1 cellular context compared by ENCODE assay signal in genomic region chr7:2894118-2894940, GRCh38.
TF ChIP-seq lines count a peak whose summit lies in the region.

No MANE protein-coding gene starts in this region.

TF ChIP-seq in GM12878, 131 proteins besides CTCF, POLR2A, EP300 and RAD21 (continued from another document and continues in another):
- TF ChIP-seq IRF5 (IDR thresholded peaks at IDR 0.05; ENCODE audit: borderline replicate concordance): no peak
- TF ChIP-seq PAX8 (IDR thresholded peaks at IDR 0.05): no peak
- TF ChIP-seq ZNF592 (IDR thresholded peaks at IDR 0.05): no peak
- peak; percentile 86 for TF ChIP-seq NBN (IDR thresholded peaks at IDR 0.05)
- TF ChIP-seq HDGF (IDR thresholded peaks at IDR 0.05): peak; percentile 97
- TF ChIP-seq RUNX3 (IDR thresholded peaks at IDR 0.05; ENCODE audit: low read length): peak; percentile 89
- peak; percentile 65 for TF ChIP-seq RELB (IDR thresholded peaks at IDR 0.05; ENCODE audit: low read depth)
- TF ChIP-seq BHLHE40 (IDR thresholded peaks at IDR 0.05; ENCODE audit: borderline replicate concordance in 1 of 2, low read depth in 2 of 2, low read length in 1 of 2): peak; percentile 52 to 54; a peak in 1 of 4 replicates
- no peak for TF ChIP-seq MYB (IDR thresholded peaks at IDR 0.05; ENCODE audit: borderline replicate concordance, low read depth, low read length)
- no peak; the same call in 1 of the 2 replicates for TF ChIP-seq ATF2 (IDR thresholded peaks at IDR 0.05; ENCODE audit: low read length)
- TF ChIP-seq RBBP5 (conservative IDR thresholded peaks at IDR 0.05): no peak
- TF ChIP-seq SKIL (IDR thresholded peaks at IDR 0.05; ENCODE audit: low read depth, poor library complexity, severe bottlenecking): peak; percentile 86
- 0 out of 2 replicates have a peak, but pooled peaks have one; percentile 30 for TF ChIP-seq NR2F1 (conservative IDR thresholded peaks at IDR 0.05)
- no peak for TF ChIP-seq REST (IDR thresholded peaks at IDR 0.05; ENCODE audit: low read depth, low read length)
- TF ChIP-seq RB1 (IDR thresholded peaks at IDR 0.05; ENCODE audit: borderline replicate concordance): no peak
- no peak for TF ChIP-seq ZNF207 (IDR thresholded peaks at IDR 0.05; ENCODE audit: borderline replicate concordance)
- no peak for TF ChIP-seq HDAC2 (IDR thresholded peaks at IDR 0.05)
- no peak for TF ChIP-seq HSF1 (IDR thresholded peaks at IDR 0.05; ENCODE audit: low read depth, low read length)
- TF ChIP-seq TAF1 (IDR thresholded peaks at IDR 0.05; ENCODE audit: borderline replicate concordance, low read depth, low read length): no peak
- TF ChIP-seq YY1 (IDR thresholded peaks at IDR 0.05; ENCODE audit: low read depth, low read length): 0 out of 2 replicates have a peak, but pooled peaks have one; percentile 44
- TF ChIP-seq BCLAF1 (IDR thresholded peaks at IDR 0.05): no peak
- no peak for TF ChIP-seq EZH2 (IDR thresholded peaks at IDR 0.05; ENCODE audit: borderline replicate concordance, control insufficient read depth, low read depth, low read length)
- TF ChIP-seq NFYA (IDR thresholded peaks at IDR 0.05; ENCODE audit: borderline replicate concordance, low read depth, low read length): no peak
- TF ChIP-seq ZNF217 (IDR thresholded peaks at IDR 0.05): no peak
- no peak for TF ChIP-seq ASH2L (IDR thresholded peaks at IDR 0.05; ENCODE audit: borderline replicate concordance, low read depth)
- peak; percentile 64 for TF ChIP-seq BCL3 (IDR thresholded peaks at IDR 0.05; ENCODE audit: borderline replicate concordance, insufficient read depth, low read depth, low read length, poor library complexity, severe bottlenecking)
- TF ChIP-seq SIX5 (IDR thresholded peaks at IDR 0.05; ENCODE audit: low read depth, low read length, severe bottlenecking): no peak
- TF ChIP-seq JUNB (IDR thresholded peaks at IDR 0.05): no peak
- TF ChIP-seq YBX1 (IDR thresholded peaks at IDR 0.05): no peak
- no peak for TF ChIP-seq NR2C2 (IDR thresholded peaks at IDR 0.05; ENCODE audit: borderline replicate concordance, control insufficient read depth, insufficient read length, low read depth)
- peak; percentile 95 for TF ChIP-seq MEF2A (IDR thresholded peaks at IDR 0.05; ENCODE audit: insufficient read depth, low read depth, low read length)
- TF ChIP-seq PAX5 (IDR thresholded peaks at IDR 0.05; ENCODE audit: borderline replicate concordance, low read depth, low read length): peak; percentile 85; the same call in 1 of the 2 replicates
- TF ChIP-seq SMAD5 (IDR thresholded peaks at IDR 0.05; ENCODE audit: low read depth): no peak
- no peak for TF ChIP-seq SIN3A (IDR thresholded peaks at IDR 0.05; ENCODE audit: low read depth, low read length)
- TF ChIP-seq CHD4 (IDR thresholded peaks at IDR 0.05): no peak; the same call in 1 of the 2 replicates
- no peak for TF ChIP-seq RFX5 (IDR thresholded peaks at IDR 0.05; ENCODE audit: low read depth, low read length)
- TF ChIP-seq ZNF384 (IDR thresholded peaks at IDR 0.05; ENCODE audit: borderline replicate concordance, low read depth, low read length): no peak
